10 cellular contexts compared by ENCODE assay signal in genomic region chr12:100229036-100229635, GRCh38. TPM values are rescaled to one million over a fixed set of nuclear protein-coding genes. Genes with fewer than 3 reads are reported as not detected.
DNase-seq lines count a peak whose midpoint lies in the region; ATAC-seq and TF ChIP-seq lines count a peak whose summit lies in the region.
"Had no signal": no experiment of that assay in that cellular context is flagged by ENCODE, and none has a peak within 500 bp of the region (broad histone marks: within the 10 kb centered on the region; RNA-seq: fewer than 3 reads in every experiment).

No MANE protein-coding gene starts in this region.

- H3K36me3 ChIP-seq in left lung = peaks cover 0 to 15% of the 10 kb centered on the region in 2 donors

- no peak for TF ChIP-seq CTCF in left lung (IDR thresholded peaks at IDR 0.05)

- H3K9me3 ChIP-seq in left lung = no peaks in the 10 kb centered on the region
- no peaks in the 10 kb centered on the region for H3K9me3 ChIP-seq in right cardiac atrium (ENCODE audit: control insufficient read depth, low read length)
- H3K9me3 ChIP-seq: vagina had no signal

- H3K4me3 ChIP-seq in left lung (no peak overlapping the region), right cardiac atrium (ENCODE audit: low read length) (no peak overlapping the region)
- H3K4me3 ChIP-seq: vagina had no signal

- H3K27ac ChIP-seq in left lung = no peak overlapping the region
- no peak overlapping the region for H3K27ac ChIP-seq in right cardiac atrium (ENCODE audit: low read length)
- H3K27ac ChIP-seq: vagina had no signal

- intact Hi-C loops in left lung (cut with DNase I) (no loop called here), right cardiac atrium (cut with DNase I) (no loop called here)

- ATAC-seq in left lung (peak; percentile 66), right cardiac atrium (no peak), HG03196 (IDR thresholded peaks at IDR 0.05; ENCODE audit: unreplicated experiment) (no peak)

- H3K4me1 ChIP-seq in left lung (no peaks in the 10 kb centered on the region), right cardiac atrium (ENCODE audit: control insufficient read depth, insufficient read depth, low read length) (no peaks in the 10 kb centered on the region)

- WGBS in right cardiac atrium = 94% methylated on average over 5 of the region's 5 CpGs

- DNase-seq in EH (ENCODE audit: low read depth) = peak; percentile 31
- peak; percentile 14 for DNase-seq in LHCN-M2 (ENCODE audit: low read depth)
- peak; percentile 28 for DNase-seq in amniotic epithelial cell (ENCODE audit: low read depth)
- DNase-seq in left lung = no peak
- no peak for DNase-seq in T1000 (lab: John Stamatoyannopoulos, UW)
- no peak for DNase-seq in right cardiac atrium
- no peak for DNase-seq in activated CD4-positive, alpha-beta T cell treated with anti-CD3 and anti-CD28 coated beads for 4 hours
- DNase-seq: activated naive CD4-positive, alpha-beta T cell treated with anti-CD3 and anti-CD28 coated beads, Interleukin-2, amount 10 ng/mL, durations not matched to agents 7 days and 5 days had no signal

- H3K27me3 ChIP-seq in left lung = no peaks in the 10 kb centered on the region
- no peaks in the 10 kb centered on the region for H3K27me3 ChIP-seq in right cardiac atrium (ENCODE audit: control insufficient read depth, insufficient read depth)
- H3K27me3 ChIP-seq: vagina had no signal

RNA-seq across cellular contexts. Expression of gene ACTR6, which starts 28.5 kb away (rescaled TPM):
- total RNA-seq in LHCN-M2 (2014; rRNA removed) (23.9 and 26.6 TPM in 2 replicates), left lung (10 to 100 TPM; 18.4 to 25.1 TPM), right cardiac atrium (10 to 100 TPM; 19.0 to 29.9 (median 23.6) TPM)
- 12.0 TPM for polyA plus RNA-seq in LHCN-M2 (2012)
- polyA plus RNA-seq in right cardiac atrium = 19.2 TPM

RNA-seq across cellular contexts. Expression of gene DEPDC4, which starts 37.7 kb away (rescaled TPM):
- total RNA-seq in LHCN-M2 (2014; rRNA removed) (2.0 and 2.9 TPM in 2 replicates), left lung (1 to 10 TPM; 1.7 to 1.8 TPM), right cardiac atrium (under 1 TPM in 3 of 4 donors, not detected in 1; 0.54 to 0.84 (median 0.74) TPM)
- polyA plus RNA-seq in LHCN-M2 (2012) = 0.27 TPM
- 0.50 TPM for polyA plus RNA-seq in right cardiac atrium
- total RNA-seq: vagina had no signal

RNA-seq across cellular contexts. Expression of gene SCYL2, which starts 37.8 kb away (rescaled TPM):
- total RNA-seq in LHCN-M2 (2014; rRNA removed) = 42.6 and 54.2 TPM in 2 replicates
- polyA plus RNA-seq in LHCN-M2 (2012) = 11.2 TPM
- 10 to 100 TPM; 48.9 to 49.0 TPM for total RNA-seq in left lung
- total RNA-seq in right cardiac atrium = 10 to 100 TPM; 28.2 to 31.4 (median 30.2) TPM
- polyA plus RNA-seq in right cardiac atrium = 8.1 TPM

Comparison
In these comparisons a context has a peak if more than half of its experiments do, and no peak if none do; other contexts are left out.
1. DNase-seq: peak in EH (single experiment), LHCN-M2 (single experiment) and amniotic epithelial cell (single experiment); none in left lung (0 of 2), T1000 (single experiment), right cardiac atrium (0 of 3) and activated CD4-positive, alpha-beta T cell treated with anti-CD3 and anti-CD28 coated beads for 4 hours (0 of 2).